8 cellular contexts compared by ENCODE assay signal in genomic region chr1:1324524-1325287, GRCh38. TPM values are rescaled to one million over a fixed set of nuclear protein-coding genes. Genes with fewer than 3 reads are reported as not detected.
DNase-seq lines count a peak whose midpoint lies in the region; ATAC-seq and TF ChIP-seq lines count a peak whose summit lies in the region.

Gene CPTP, plus strand, starts transcription at chr1:1324802. Its CDS starts 2,109 bp downstream, at chr1:1326911.
Gene INTS11, minus strand, starts transcription at chr1:1324660. Its CDS starts 52 bp downstream, at chr1:1324608.

- H3K4me2 ChIP-seq in trophoblast cell (ENCODE audit: low read length), result peak within 1 kb of the TSS; percentile 86

- CTCF ChIA-PET in HEK293T (lab: Yijun Ruan, JAX), result no interaction called here

- H4K91ac ChIP-seq in trophoblast cell (ENCODE audit: low read depth, low read length), result peak within 1 kb of the TSS; percentile 93

- POLR2A ChIA-PET in HEK293T (lab: Yijun Ruan, JAX), result interaction anchor here (1.2 kb wide), 1 partner anchor 51 kb away, joined by 3 read pairs; no protein-coding TSS in a partner anchor

- peak within 1 kb of the TSS; percentile 29 for H2BK120ac ChIP-seq in trophoblast cell (ENCODE audit: insufficient read depth, low read length, poor library complexity)

- peak within 1 kb of the TSS; percentile 93 for H3K14ac ChIP-seq in trophoblast cell (ENCODE audit: low read length)

- TF ChIP-seq POLR2A in tibial nerve (IDR thresholded peaks at IDR 0.05), result peak; percentile 12 to 64

- H4K8ac ChIP-seq in trophoblast cell (ENCODE audit: low read depth, low read length), result peak within 1 kb of the TSS; percentile 93

- H3K27ac ChIP-seq in trophoblast cell (ENCODE audit: low read depth, low read length) (peak within 1 kb of the TSS; percentile 26), tibial nerve (peak within 1 kb of the TSS; percentile 61 to 92 (median 88))

- H3K79me1 ChIP-seq in trophoblast cell (ENCODE audit: low read length), result peaks cover 9% of the 10 kb centered on the region

- peak; percentile 84 for ATAC-seq in Right ventricle myocardium superior (ENCODE audit: poor library complexity)

- H3K27me3 ChIP-seq in trophoblast cell (ENCODE audit: insufficient read depth, low read length), result no peaks in the 10 kb centered on the region
- H3K27me3 ChIP-seq in tibial nerve, result no peaks in the 10 kb centered on the region

- peak within 1 kb of the TSS; percentile 97 for H3K9ac ChIP-seq in trophoblast cell (ENCODE audit: low read length)

- peak within 1 kb of the TSS; percentile 92 for H2AK5ac ChIP-seq in trophoblast cell (ENCODE audit: low read length)

- H3K36me3 ChIP-seq in trophoblast cell (ENCODE audit: control insufficient read depth in 1 of 2, insufficient read depth in 2 of 2, low read length in 2 of 2), result peaks cover 37 to 38% of the 10 kb centered on the region in 2 experiments
- H3K36me3 ChIP-seq in tibial nerve, result peaks cover 0 to 46% (median 7%) of the 10 kb centered on the region in 3 donors

- H3K79me2 ChIP-seq in trophoblast cell (ENCODE audit: control insufficient read depth, insufficient read depth, low read length, poor library complexity), result peaks cover 26% of the 10 kb centered on the region

- H3K4me3 ChIP-seq in GM08714 (ENCODE audit: low read length), result peak within 1 kb of the TSS; percentile 96
- peak within 1 kb of the TSS; percentile 99 for H3K4me3 ChIP-seq in trophoblast cell (ENCODE audit: low read depth, low read length)
- H3K4me3 ChIP-seq in tibial nerve, result peak within 1 kb of the TSS; percentile 85 to 97 (median 90)

- peak within 1 kb of the TSS; percentile 94 for H4K12ac ChIP-seq in trophoblast cell (ENCODE audit: low read depth, low read length)

- peaks cover 8% of the 10 kb centered on the region for H3K9me3 ChIP-seq in trophoblast cell (ENCODE audit: insufficient read depth, low read depth, low read length)
- H3K9me3 ChIP-seq in tibial nerve, result no peaks in the 10 kb centered on the region

- DNase-seq in HEK293T (ENCODE audit: extremely low spot score), result peak; percentile 99
- peak; percentile 82 for DNase-seq in MV-4-11 (lab: John Stamatoyannopoulos, UW)
- peak; percentile 48 to 70 for DNase-seq in SW 1271 (lab: John Stamatoyannopoulos, UW)
- peak; percentile 91 for DNase-seq in activated naive CD8-positive, alpha-beta T cell treated with anti-CD3 and anti-CD28 coated beads, Interleukin-2, amount 50 U/mL, for 16 hours (ENCODE audit: low read depth, low spot score)
- DNase-seq in Right ventricle myocardium superior, result peak; percentile 95
- peak; percentile 89 to 96 for DNase-seq in trophoblast cell
- peak; percentile 83 to 87 for DNase-seq in tibial nerve (ENCODE audit: low spot score in 2 of 2)

- peak within 1 kb of the TSS; percentile 99 for H3K4ac ChIP-seq in trophoblast cell (ENCODE audit: low read depth, low read length)

- H3K18ac ChIP-seq in trophoblast cell (ENCODE audit: low read length), result peak within 1 kb of the TSS; percentile 50

- H2AFZ ChIP-seq in trophoblast cell (ENCODE audit: insufficient read depth, low read length, poor library complexity), result peak within 1 kb of the TSS; percentile 80

- intact Hi-C loops in Right ventricle myocardium superior (cut with DNase I), result no loop called here

- peak; percentile 69 to 80 for TF ChIP-seq EP300 in tibial nerve (IDR thresholded peaks at IDR 0.05)

- TF ChIP-seq CTCF in tibial nerve (IDR thresholded peaks at IDR 0.05), result peak in 1 of 5 experiments; percentile 38

- H2BK12ac ChIP-seq in trophoblast cell (ENCODE audit: low read length), result no peak within 1 kb of the TSS

- H3K4me1 ChIP-seq in trophoblast cell (ENCODE audit: control insufficient read depth in 1 of 2, insufficient read depth in 2 of 2, low read length in 2 of 2), result peaks cover 12% of the 10 kb centered on the region in 2 experiments
- H3K4me1 ChIP-seq in tibial nerve, result peaks cover 0 to 66% (median 30%) of the 10 kb centered on the region in 4 donors

- WGBS in trophoblast cell (ENCODE audit: extremely low coverage, insufficient coverage, insufficient read length), result no CpG with 5 or more reads among the region's 84 CpGs
- 0% methylated on average over 15 of the region's 84 CpGs; no CpG with 5 or more reads in 1 of the 2 donors for WGBS in tibial nerve, 2 donors

- no peak within 1 kb of the TSS for H3K23ac ChIP-seq in trophoblast cell (ENCODE audit: low read length)

- H2BK5ac ChIP-seq in trophoblast cell (ENCODE audit: low read depth, low read length, poor library complexity), result peak within 1 kb of the TSS; percentile 59

TF ChIP-seq in HEK293T, 16 proteins besides CTCF, POLR2A, EP300 and RAD21:
- no peak for TF ChIP-seq SUZ12 (IDR thresholded peaks at IDR 0.05)
- TF ChIP-seq L3MBTL2 (conservative IDR thresholded peaks at IDR 0.05), result peak; percentile 75

RNA-seq across cellular contexts. Expression of gene CPTP, which starts in this region (rescaled TPM):
- total RNA-seq in Right ventricle myocardium superior, result 113 TPM
- polyA plus RNA-seq in trophoblast cell (2013), result 20.9 and 21.3 TPM in 2 replicates
- 10 to 100 TPM; 12.0 to 24.9 (median 18.8) TPM for total RNA-seq in tibial nerve

RNA-seq across cellular contexts. Expression of gene INTS11, which starts in this region (rescaled TPM):
- 70.9 TPM for total RNA-seq in Right ventricle myocardium superior
- 86.5 and 92.0 TPM in 2 replicates for polyA plus RNA-seq in trophoblast cell (2013)
- total RNA-seq in tibial nerve, result 100 to 1,000 TPM; 118 to 241 (median 157) TPM

Comparison
In these comparisons a context has a peak if more than half of its experiments do, and no peak if none do; other contexts are left out.
1. Peak in every context shown above with its lines: DNase-seq, ATAC-seq, H3K4me3 ChIP-seq and H3K27ac ChIP-seq.